ENCODE assay signal across 18 cellular contexts in the genomic region with DNA sequence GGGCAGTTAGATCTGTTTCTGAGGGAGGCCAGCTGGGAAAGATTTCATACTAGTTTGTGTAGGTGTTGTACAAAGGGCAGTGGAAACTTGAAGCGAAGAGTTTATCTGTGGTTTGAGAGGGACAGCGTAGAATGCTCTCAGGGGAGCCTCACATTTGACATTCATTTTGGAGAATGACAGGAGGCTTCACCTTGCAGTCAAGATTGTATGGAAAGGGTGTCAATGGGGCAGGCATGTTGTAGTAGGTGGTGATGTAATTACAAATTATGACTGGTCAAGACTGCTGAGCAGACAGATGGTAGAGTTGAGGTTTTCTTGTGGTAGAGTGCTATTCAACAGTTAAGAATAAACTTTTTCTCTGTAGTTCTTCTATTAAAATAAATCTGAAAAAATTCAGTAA. TPM values are rescaled to one million over a fixed set of nuclear protein-coding genes. Genes with fewer than 3 reads are reported as not detected.
DNase-seq lines count a peak whose midpoint lies in the region; ATAC-seq and TF ChIP-seq lines count a peak whose summit lies in the region.
"Had no signal": no experiment of that assay in that cellular context is flagged by ENCODE, and none has a peak within 500 bp of the region (broad histone marks: within the 10 kb centered on the region; RNA-seq: fewer than 3 reads in every experiment).

No MANE protein-coding gene starts in this region.

- ATAC-seq in CD4-positive, alpha-beta T cell (ENCODE audit: poor library complexity): no peak
- no peak for ATAC-seq in activated CD8-positive, alpha-beta T cell treated with anti-CD3 and anti-CD28 coated beads, Interleukin-2, amount 10 ng/mL, durations not matched to agents 7 days and 5 days
- no peak for ATAC-seq in central memory CD8-positive, alpha-beta T cell (replicated peaks; ENCODE audit: extremely low read depth, poor library complexity, severe bottlenecking)
- ATAC-seq: A549 had no signal

- peaks cover 59% of the 10 kb centered on the region for H3K4me1 Mint-ChIP-seq in activated CD4-positive, alpha-beta T cell treated with anti-CD3 and anti-CD28 coated beads, Interleukin-2, amount 10 ng/mL, durations not matched to agents 24 days and 14 days
- peaks cover 93% of the 10 kb centered on the region for H3K4me1 Mint-ChIP-seq in CD4-positive, alpha-beta T cell (ENCODE audit: low read depth)
- H3K4me1 Mint-ChIP-seq in activated CD8-positive, alpha-beta T cell treated with anti-CD3 and anti-CD28 coated beads, Interleukin-2, amount 10 ng/mL, durations not matched to agents 7 days and 5 days (ENCODE audit: low read depth): peaks cover 83% of the 10 kb centered on the region
- H3K4me1 Mint-ChIP-seq in central memory CD8-positive, alpha-beta T cell: peaks cover 60% of the 10 kb centered on the region

- intact Hi-C loops in activated CD4-positive, alpha-beta T cell treated with anti-CD3 and anti-CD28 coated beads, Interleukin-2, amount 10 ng/mL, durations not matched to agents 24 days and 14 days (cut with micrococcal nuclease): no loop called here
- intact Hi-C loops in CD4-positive, alpha-beta T cell (cut with DNase I, micrococcal nuclease): no loop called here
- intact Hi-C loops in head of caudate nucleus (cut with DNase I): no loop called here

- TF ChIP-seq EP300 in tibial nerve (IDR thresholded peaks at IDR 0.05): no peak

- no peak overlapping the region for H3K4me3 ChIP-seq in tibial nerve
- H3K4me3 ChIP-seq: A549 had no signal

- H3K27me3 ChIP-seq in CD4-positive, alpha-beta T cell (ENCODE audit: control insufficient read depth, insufficient read depth, low read length): no peaks in the 10 kb centered on the region
- H3K27me3 ChIP-seq in tibial nerve: no peaks in the 10 kb centered on the region

- H3K9me3 Mint-ChIP-seq in activated CD4-positive, alpha-beta T cell treated with anti-CD3 and anti-CD28 coated beads, Interleukin-2, amount 10 ng/mL, durations not matched to agents 24 days and 14 days: no peaks in the 10 kb centered on the region
- H3K9me3 Mint-ChIP-seq in CD4-positive, alpha-beta T cell: no peaks in the 10 kb centered on the region
- H3K9me3 Mint-ChIP-seq in activated CD8-positive, alpha-beta T cell treated with anti-CD3 and anti-CD28 coated beads, Interleukin-2, amount 10 ng/mL, durations not matched to agents 7 days and 5 days (ENCODE audit: insufficient read depth): no peaks in the 10 kb centered on the region
- no peaks in the 10 kb centered on the region for H3K9me3 Mint-ChIP-seq in central memory CD8-positive, alpha-beta T cell

- no peaks in the 10 kb centered on the region for H3K9me3 ChIP-seq in CD4-positive, alpha-beta T cell (ENCODE audit: control insufficient read depth, low read length)
- no peaks in the 10 kb centered on the region for H3K9me3 ChIP-seq in tibial nerve
- H3K9me3 ChIP-seq: A549, Caco-2 had no signal

- H3K27ac Mint-ChIP-seq in activated CD4-positive, alpha-beta T cell treated with anti-CD3 and anti-CD28 coated beads, Interleukin-2, amount 10 ng/mL, durations not matched to agents 24 days and 14 days: peak overlapping the region; percentile 77
- H3K27ac Mint-ChIP-seq in CD4-positive, alpha-beta T cell: peak overlapping the region; percentile 22
- peak overlapping the region; percentile 36 for H3K27ac Mint-ChIP-seq in activated CD8-positive, alpha-beta T cell treated with anti-CD3 and anti-CD28 coated beads, Interleukin-2, amount 10 ng/mL, durations not matched to agents 7 days and 5 days
- peak overlapping the region; percentile 54 for H3K27ac Mint-ChIP-seq in central memory CD8-positive, alpha-beta T cell (ENCODE audit: low read depth)

- peaks cover 0 to 75% (median 0%) of the 10 kb centered on the region in 3 donors for H3K36me3 ChIP-seq in tibial nerve

- no peak overlapping the region for H3K27ac ChIP-seq in CD4-positive, alpha-beta T cell (ENCODE audit: low read depth, low read length)
- no peak overlapping the region for H3K27ac ChIP-seq in tibial nerve
- H3K27ac ChIP-seq: A549, C4-2B had no signal

- peaks cover 85% of the 10 kb centered on the region for H3K36me3 Mint-ChIP-seq in activated CD4-positive, alpha-beta T cell treated with anti-CD3 and anti-CD28 coated beads, Interleukin-2, amount 10 ng/mL, durations not matched to agents 24 days and 14 days (ENCODE audit: low read depth)
- peaks cover 100% of the 10 kb centered on the region for H3K36me3 Mint-ChIP-seq in CD4-positive, alpha-beta T cell (ENCODE audit: low read depth)
- peaks cover 88% of the 10 kb centered on the region for H3K36me3 Mint-ChIP-seq in activated CD8-positive, alpha-beta T cell treated with anti-CD3 and anti-CD28 coated beads, Interleukin-2, amount 10 ng/mL, durations not matched to agents 7 days and 5 days (ENCODE audit: low read depth)
- peaks cover 80% of the 10 kb centered on the region for H3K36me3 Mint-ChIP-seq in central memory CD8-positive, alpha-beta T cell (ENCODE audit: insufficient read depth)

- CTCF ChIA-PET in CD4-positive, alpha-beta T cell (lab: Charles Lee): no interaction called here
- CTCF ChIA-PET in activated CD8-positive, alpha-beta T cell treated with anti-CD3 and anti-CD28 coated beads, Interleukin-2, amount 10 ng/mL, durations not matched to agents 7 days and 5 days (lab: Charles Lee): no interaction called here

- POLR2A ChIA-PET in CD4-positive, alpha-beta T cell (lab: Charles Lee): no interaction called here
- POLR2A ChIA-PET in activated CD8-positive, alpha-beta T cell treated with anti-CD3 and anti-CD28 coated beads, Interleukin-2, amount 10 ng/mL, durations not matched to agents 7 days and 5 days (lab: Charles Lee): no interaction called here

- no peaks in the 10 kb centered on the region for H3K27me3 Mint-ChIP-seq in activated CD4-positive, alpha-beta T cell treated with anti-CD3 and anti-CD28 coated beads, Interleukin-2, amount 10 ng/mL, durations not matched to agents 24 days and 14 days
- no peaks in the 10 kb centered on the region for H3K27me3 Mint-ChIP-seq in CD4-positive, alpha-beta T cell
- H3K27me3 Mint-ChIP-seq in activated CD8-positive, alpha-beta T cell treated with anti-CD3 and anti-CD28 coated beads, Interleukin-2, amount 10 ng/mL, durations not matched to agents 7 days and 5 days (ENCODE audit: low read depth): no peaks in the 10 kb centered on the region
- H3K27me3 Mint-ChIP-seq in central memory CD8-positive, alpha-beta T cell: no peaks in the 10 kb centered on the region

- H3K4me3 Mint-ChIP-seq in activated CD4-positive, alpha-beta T cell treated with anti-CD3 and anti-CD28 coated beads, Interleukin-2, amount 10 ng/mL, durations not matched to agents 24 days and 14 days: peak overlapping the region; percentile 60
- peak overlapping the region; percentile 25 for H3K4me3 Mint-ChIP-seq in CD4-positive, alpha-beta T cell
- H3K4me3 Mint-ChIP-seq in activated CD8-positive, alpha-beta T cell treated with anti-CD3 and anti-CD28 coated beads, Interleukin-2, amount 10 ng/mL, durations not matched to agents 7 days and 5 days: peak overlapping the region; percentile 3
- H3K4me3 Mint-ChIP-seq in central memory CD8-positive, alpha-beta T cell: peak overlapping the region; percentile 17

- 95% methylated on average over 2 of the region's 2 CpGs; no CpG with 5 or more reads in 1 of the 2 donors for WGBS in tibial nerve, 2 donors

- TF ChIP-seq CTCF in CD4-positive, alpha-beta T cell (IDR thresholded peaks at IDR 0.05): no peak
- no peak for TF ChIP-seq CTCF in tibial nerve (IDR thresholded peaks at IDR 0.05)

- DNase-seq in activated CD4-positive, alpha-beta T cell treated with anti-CD3 and anti-CD28 coated beads, Interleukin-2, amount 10 ng/mL, durations not matched to agents 24 days and 14 days: no peak
- no peak for DNase-seq in activated CD4-positive, alpha-beta T cell treated with anti-CD3 and anti-CD28 coated beads for 1 hour
- DNase-seq in CD4-positive, alpha-beta T cell: no peak
- DNase-seq in activated CD8-positive, alpha-beta T cell treated with anti-CD3 and anti-CD28 coated beads, Interleukin-2, amount 10 ng/mL, durations not matched to agents 7 days and 5 days: no peak
- no peak for DNase-seq in central memory CD8-positive, alpha-beta T cell (ENCODE audit: low spot score in 2 of 2)
- DNase-seq in tibial nerve (ENCODE audit: low spot score in 2 of 2) (no peak), head of caudate nucleus (no peak), NCI-H524 treated with DMSO at 0.1 percent for 48 hours (lab: John Stamatoyannopoulos, UW) (no peak)
- DNase-seq: Caco-2; H7; KG1; NCI-H1048; NCI-H345; NCI-H69; NK-92 treated with Interleukin-12 subunit alpha and Interleukin-12 subunit beta, amount 100 ng/mL, for 24 hours; OCI-M1 had no signal

- H3K4me1 ChIP-seq in tibial nerve: peaks cover 0 to 7% (median 0%) of the 10 kb centered on the region in 4 donors
- H3K4me1 ChIP-seq: A549, Caco-2 had no signal

- TF ChIP-seq POLR2A in tibial nerve (IDR thresholded peaks at IDR 0.05): no peak

RNA-seq across cellular contexts. Expression of gene RPS4Y1, which starts 7.0 kb away (rescaled TPM):
- 253 and 257 TPM in 2 replicates for total RNA-seq in activated CD4-positive, alpha-beta T cell treated with anti-CD3 and anti-CD28 coated beads, Interleukin-2, amount 10 ng/mL, durations not matched to agents 24 days and 14 days
- total RNA-seq in CD4-positive, alpha-beta T cell: 100 to 1,000 TPM; 495 to 496 TPM
- total RNA-seq in activated CD8-positive, alpha-beta T cell treated with anti-CD3 and anti-CD28 coated beads, Interleukin-2, amount 10 ng/mL, durations not matched to agents 7 days and 5 days: 100 to 1,000 TPM; 270 to 275 TPM
- total RNA-seq in tibial nerve: 100 to 1,000 TPM in 2 of 4 donors, under 1 TPM in 1, not detected in 1; 0.90 to 247 (median 214) TPM
- total RNA-seq: Caco-2, H7 had no signal

Comparison
In these comparisons a context has a peak if more than half of its experiments do, and no peak if none do; other contexts are left out.
1. H3K27ac Mint-ChIP-seq: peak in every context shown above with its lines; median percentile 77 in activated CD4-positive, alpha-beta T cell treated with anti-CD3 and anti-CD28 coated beads, Interleukin-2, amount 10 ng/mL, durations not matched to agents 24 days and 14 days; 54 in central memory CD8-positive, alpha-beta T cell; 36 in activated CD8-positive, alpha-beta T cell treated with anti-CD3 and anti-CD28 coated beads, Interleukin-2, amount 10 ng/mL, durations not matched to agents 7 days and 5 days; 22 in CD4-positive, alpha-beta T cell.
2. H3K4me3 Mint-ChIP-seq: peak in every context shown above with its lines; median percentile 60 in activated CD4-positive, alpha-beta T cell treated with anti-CD3 and anti-CD28 coated beads, Interleukin-2, amount 10 ng/mL, durations not matched to agents 24 days and 14 days; 25 in CD4-positive, alpha-beta T cell; 17 in central memory CD8-positive, alpha-beta T cell; 3 in activated CD8-positive, alpha-beta T cell treated with anti-CD3 and anti-CD28 coated beads, Interleukin-2, amount 10 ng/mL, durations not matched to agents 7 days and 5 days.